In the genomic region with DNA sequence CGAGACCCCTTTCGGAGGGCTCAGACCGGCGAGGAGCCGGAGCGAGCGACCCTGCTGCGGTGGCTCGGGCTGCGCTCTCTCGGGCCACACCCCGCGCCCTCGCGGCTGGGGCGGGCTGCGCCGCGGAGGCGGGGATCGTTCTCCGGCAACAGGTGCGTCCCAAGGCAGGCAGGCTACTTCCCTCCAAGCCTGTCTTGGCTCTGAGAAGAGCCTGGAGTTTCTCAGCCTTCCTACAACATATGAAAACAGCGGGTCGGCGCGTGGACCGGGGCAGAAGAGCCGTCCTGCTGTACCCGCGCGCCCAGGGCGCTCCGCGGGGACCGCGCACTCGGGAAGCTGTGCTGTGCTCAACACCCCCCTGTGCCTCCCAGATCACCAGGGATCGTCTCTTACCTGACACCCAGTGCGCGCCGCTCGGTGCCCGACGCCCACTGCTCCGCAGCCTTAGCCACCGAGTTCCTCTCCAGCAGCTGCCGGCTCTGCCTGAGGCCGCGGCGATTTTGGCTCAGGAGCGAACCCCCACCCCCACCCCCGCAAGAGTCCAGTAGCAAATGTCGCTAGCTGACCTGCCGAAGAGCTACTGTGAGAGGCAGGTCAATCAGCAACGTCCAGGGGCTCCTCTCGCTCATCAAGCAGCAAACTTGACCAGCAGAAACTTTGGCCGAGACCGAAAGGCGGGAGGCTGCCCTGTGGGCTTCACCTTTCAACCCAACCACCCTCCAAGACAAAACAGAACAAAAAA, we compare ENCODE assay signal across 9 cellular contexts. TPM values are rescaled to one million over a fixed set of nuclear protein-coding genes. Genes with fewer than 3 reads are reported as not detected.
DNase-seq lines count a peak whose midpoint lies in the region; ATAC-seq lines count a peak whose summit lies in the region.
"Had no signal": no experiment of that assay in that cellular context is flagged by ENCODE, and none has a peak within 500 bp of the region (broad histone marks: within the 10 kb centered on the region; RNA-seq: fewer than 3 reads in every experiment).

No MANE protein-coding gene starts in this region.

- H3K4me1 Mint-ChIP-seq in activated CD4-positive, alpha-beta T cell treated with anti-CD3 and anti-CD28 coated beads for 36 hours, result peaks cover 42% of the 10 kb centered on the region
- H3K4me1 Mint-ChIP-seq in activated T-cell treated with anti-CD3 and anti-CD28 coated beads, Interleukin-2, amount 50 U/mL, for 24 hours (ENCODE audit: low read depth), result peaks cover 46% of the 10 kb centered on the region

- POLR2A ChIA-PET in activated CD4-positive, alpha-beta T cell treated with anti-CD3 and anti-CD28 coated beads for 36 hours (lab: Charles Lee), result no interaction called here

- H3K9ac ChIP-seq in iPS-20b (ENCODE audit: low read depth, low read length), result no peak overlapping the region

- H3K4me3 Mint-ChIP-seq in activated CD4-positive, alpha-beta T cell treated with anti-CD3 and anti-CD28 coated beads for 36 hours, result peak overlapping the region; percentile 38
- H3K4me3 Mint-ChIP-seq in activated T-cell treated with anti-CD3 and anti-CD28 coated beads, Interleukin-2, amount 50 U/mL, for 24 hours, result peak overlapping the region; percentile 69

- no peaks in the 10 kb centered on the region for H3K9me3 Mint-ChIP-seq in activated CD4-positive, alpha-beta T cell treated with anti-CD3 and anti-CD28 coated beads for 36 hours (ENCODE audit: low read depth)
- H3K9me3 Mint-ChIP-seq in activated T-cell treated with anti-CD3 and anti-CD28 coated beads, Interleukin-2, amount 50 U/mL, for 24 hours, result no peaks in the 10 kb centered on the region

- H3K27ac ChIP-seq in iPS-20b (ENCODE audit: low read length), result no peak overlapping the region

- peak; percentile 11 for ATAC-seq in activated CD4-positive, alpha-beta T cell treated with anti-CD3 and anti-CD28 coated beads for 36 hours
- no peak for ATAC-seq in GM18858 (IDR thresholded peaks at IDR 0.05; ENCODE audit: unreplicated experiment)
- no peak for ATAC-seq in HG02678 (IDR thresholded peaks at IDR 0.05; ENCODE audit: unreplicated experiment)
- no peak for ATAC-seq in HG03439 (IDR thresholded peaks at IDR 0.05; ENCODE audit: unreplicated experiment)
- ATAC-seq: K562 had no signal

- H3K27me3 ChIP-seq in iPS-20b (ENCODE audit: insufficient read depth, low read length), result peaks cover 98% of the 10 kb centered on the region

- H3K36me3 ChIP-seq in iPS-20b (ENCODE audit: insufficient read depth, low read depth, low read length), result no peaks in the 10 kb centered on the region

- intact Hi-C loops in activated CD4-positive, alpha-beta T cell treated with anti-CD3 and anti-CD28 coated beads for 36 hours (cut with DNase I, micrococcal nuclease), result loop anchor here (1.0 to 5.0 kb wide), 6 partner anchors 10 to 664 kb away; a partner anchor contains a TSS

- H3K4me3 ChIP-seq in iPS-20b (ENCODE audit: low read length), result peak overlapping the region; percentile 68
- H3K4me3 ChIP-seq: K562 had no signal

- H3K9me3 ChIP-seq in iPS-20b (ENCODE audit: insufficient read depth, low read depth, low read length), result no peaks in the 10 kb centered on the region

- H3K4me1 ChIP-seq in iPS-20b (ENCODE audit: insufficient read depth, low read length), result peaks cover 7% of the 10 kb centered on the region; the same call in 1 of the 2 replicates

- peak; percentile 33 for DNase-seq in activated CD4-positive, alpha-beta T cell treated with anti-CD3 and anti-CD28 coated beads for 36 hours
- DNase-seq in activated CD4-positive, alpha-beta T cell treated with anti-CD3 and anti-CD28 coated beads, Interleukin-2, amount 50 U/mL, for 4 hours, result no peak
- peak; percentile 62 for DNase-seq in activated T-cell treated with anti-CD3 and anti-CD28 coated beads, Interleukin-2, amount 50 U/mL, for 24 hours
- peak; percentile 28 to 29 for DNase-seq in stimulated activated CD4-positive, alpha-beta T cell treated with anti-CD3 and anti-CD28 coated beads, Interleukin-4, amount 100 ng/mL, for 4 hours

- H3K27ac Mint-ChIP-seq in activated CD4-positive, alpha-beta T cell treated with anti-CD3 and anti-CD28 coated beads for 36 hours, result no peak overlapping the region
- H3K27ac Mint-ChIP-seq in activated T-cell treated with anti-CD3 and anti-CD28 coated beads, Interleukin-2, amount 50 U/mL, for 24 hours, result no peak overlapping the region

- peaks cover 69% of the 10 kb centered on the region for H3K27me3 Mint-ChIP-seq in activated CD4-positive, alpha-beta T cell treated with anti-CD3 and anti-CD28 coated beads for 36 hours
- peaks cover 87% of the 10 kb centered on the region for H3K27me3 Mint-ChIP-seq in activated T-cell treated with anti-CD3 and anti-CD28 coated beads, Interleukin-2, amount 50 U/mL, for 24 hours

- CTCF ChIA-PET in activated CD4-positive, alpha-beta T cell treated with anti-CD3 and anti-CD28 coated beads for 36 hours (lab: Charles Lee), result interaction anchor here (1.4 kb wide), 1 partner anchor 12 kb away, joined by 5 read pairs; no protein-coding TSS in a partner anchor

- no peaks in the 10 kb centered on the region for H3K36me3 Mint-ChIP-seq in activated CD4-positive, alpha-beta T cell treated with anti-CD3 and anti-CD28 coated beads for 36 hours (ENCODE audit: low read depth)
- no peaks in the 10 kb centered on the region for H3K36me3 Mint-ChIP-seq in activated T-cell treated with anti-CD3 and anti-CD28 coated beads, Interleukin-2, amount 50 U/mL, for 24 hours (ENCODE audit: low read depth)

RNA-seq across cellular contexts. Expression of a gene that starts 3.7 kb away (rescaled TPM):
- not detected for total RNA-seq in activated CD4-positive, alpha-beta T cell treated with anti-CD3 and anti-CD28 coated beads for 36 hours
- total RNA-seq: K562 had no signal

Comparison
In these comparisons a context has a peak if more than half of its experiments do, and no peak if none do; other contexts are left out.
1. DNase-seq: peak in activated CD4-positive, alpha-beta T cell treated with anti-CD3 and anti-CD28 coated beads for 36 hours (single experiment), activated T-cell treated with anti-CD3 and anti-CD28 coated beads, Interleukin-2, amount 50 U/mL, for 24 hours (single experiment) and stimulated activated CD4-positive, alpha-beta T cell treated with anti-CD3 and anti-CD28 coated beads, Interleukin-4, amount 100 ng/mL, for 4 hours (2 of 2); none in activated CD4-positive, alpha-beta T cell treated with anti-CD3 and anti-CD28 coated beads, Interleukin-2, amount 50 U/mL, for 4 hours (0 of 2).